ENCODE assay signal across 15 cellular contexts in genomic region chr1:31831397-31832378, GRCh38. TPM values are rescaled to one million over a fixed set of nuclear protein-coding genes. Genes with fewer than 3 reads are reported as not detected.
DNase-seq lines count a peak whose midpoint lies in the region; ATAC-seq and TF ChIP-seq lines count a peak whose summit lies in the region.
"Had no signal": no experiment of that assay in that cellular context is flagged by ENCODE, and none has a peak within 500 bp of the region (broad histone marks: within the 10 kb centered on the region; RNA-seq: fewer than 3 reads in every experiment).

No MANE protein-coding gene starts in this region.

- peak; percentile 43 for DNase-seq in AG09309 (ENCODE audit: low read depth)
- DNase-seq in HFFc6 = peak; percentile 69
- no peak for DNase-seq in mesendoderm
- no peak for DNase-seq in activated CD4-positive, CD25-positive, alpha-beta regulatory T cell treated with anti-CD3 and anti-CD28 coated beads, Interleukin-2, amount 50 U/mL, for 72 hours
- no peak for DNase-seq in activated CD4-positive, alpha-beta memory T cell treated with anti-CD3 and anti-CD28 coated beads, Interleukin-2, amount 10 ng/mL, durations not matched to agents 7 days and 5 days
- no peak for DNase-seq in NCI-H146 treated with DMSO at 0.1 percent for 48 hours (lab: John Stamatoyannopoulos, UW; ENCODE audit: unreplicated experiment)
- DNase-seq: activated T-cell treated with anti-CD3 and anti-CD28 coated beads, Interleukin-2, amount 50 U/mL, for 72 hours; C1 segment of cervical spinal cord; nucleus accumbens; T-helper 2 cell had no signal

- no peak for ATAC-seq in GM21576 (IDR thresholded peaks at IDR 0.05; ENCODE audit: unreplicated experiment)
- ATAC-seq: activated T-cell treated with anti-CD3 and anti-CD28 coated beads, Interleukin-2, amount 50 U/mL, for 72 hours; GM12878 had no signal

- no peak overlapping the region for H4K8ac ChIP-seq in mesendoderm (ENCODE audit: low read depth, low read length)

- H3K4me1 Mint-ChIP-seq in HFFc6 (ENCODE audit: low read depth) (peaks cover 20% of the 10 kb centered on the region), brain (peaks cover 23% of the 10 kb centered on the region)
- peaks cover 28% of the 10 kb centered on the region for H3K4me1 Mint-ChIP-seq in activated CD4-positive, alpha-beta memory T cell treated with anti-CD3 and anti-CD28 coated beads, Interleukin-2, amount 10 ng/mL, durations not matched to agents 7 days and 5 days

- no peaks in the 10 kb centered on the region for H3K9me3 Mint-ChIP-seq in HFFc6
- H3K9me3 Mint-ChIP-seq in brain = no peaks in the 10 kb centered on the region
- no peaks in the 10 kb centered on the region for H3K9me3 Mint-ChIP-seq in activated CD4-positive, alpha-beta memory T cell treated with anti-CD3 and anti-CD28 coated beads, Interleukin-2, amount 10 ng/mL, durations not matched to agents 7 days and 5 days
- H3K9me3 Mint-ChIP-seq: activated T-cell treated with anti-CD3 and anti-CD28 coated beads, Interleukin-2, amount 50 U/mL, for 72 hours; dendritic cell treated with granulocyte-macrophage colony-stimulating factor and Interleukin-4, amounts not matched to agents 40 ng/mL and 50 ng/mL, for 4 days had no signal

- H3K27me3 Mint-ChIP-seq in HFFc6 (ENCODE audit: insufficient read depth) (peaks cover 7% of the 10 kb centered on the region), brain (peaks cover 11% of the 10 kb centered on the region)
- peaks cover 3% of the 10 kb centered on the region for H3K27me3 Mint-ChIP-seq in activated CD4-positive, alpha-beta memory T cell treated with anti-CD3 and anti-CD28 coated beads, Interleukin-2, amount 10 ng/mL, durations not matched to agents 7 days and 5 days

- H3K4me3 Mint-ChIP-seq in HFFc6 = no peak overlapping the region
- H3K4me3 Mint-ChIP-seq in brain = no peak overlapping the region
- H3K4me3 Mint-ChIP-seq in activated CD4-positive, alpha-beta memory T cell treated with anti-CD3 and anti-CD28 coated beads, Interleukin-2, amount 10 ng/mL, durations not matched to agents 7 days and 5 days = no peak overlapping the region
- H3K4me3 Mint-ChIP-seq: activated T-cell treated with anti-CD3 and anti-CD28 coated beads, Interleukin-2, amount 50 U/mL, for 72 hours; dendritic cell treated with granulocyte-macrophage colony-stimulating factor and Interleukin-4, amounts not matched to agents 40 ng/mL and 50 ng/mL, for 4 days had no signal

- H3K4me2 ChIP-seq in mesendoderm (ENCODE audit: low read length) = no peak overlapping the region

- H2AK5ac ChIP-seq in mesendoderm (ENCODE audit: low read length) = no peak overlapping the region

- H4K5ac ChIP-seq in mesendoderm (ENCODE audit: low read length) = no peak overlapping the region

- TF ChIP-seq CTCF in AG09309 (IDR thresholded peaks at IDR 0.05; ENCODE audit: control insufficient read depth, insufficient read depth, low read depth, low read length, missing control alignments) (no peak), HFFc6 (IDR thresholded peaks at IDR 0.05) (no peak), brain (conservative IDR thresholded peaks at IDR 0.05) (no peak)

- H3K27ac Mint-ChIP-seq in HFFc6 = peak overlapping the region; percentile 42
- peak overlapping the region in 3 of 5 experiments; percentile 37 to 88 (median 68) for H3K27ac Mint-ChIP-seq in brain
- H3K27ac Mint-ChIP-seq in activated CD4-positive, alpha-beta memory T cell treated with anti-CD3 and anti-CD28 coated beads, Interleukin-2, amount 10 ng/mL, durations not matched to agents 7 days and 5 days = no peak overlapping the region
- H3K27ac Mint-ChIP-seq: dendritic cell treated with granulocyte-macrophage colony-stimulating factor and Interleukin-4, amounts not matched to agents 40 ng/mL and 50 ng/mL, for 4 days had no signal

- POLR2A ChIA-PET in activated CD4-positive, alpha-beta memory T cell treated with anti-CD3 and anti-CD28 coated beads, Interleukin-2, amount 10 ng/mL, durations not matched to agents 7 days and 5 days (lab: Charles Lee) = no interaction called here

- H3K4me1 ChIP-seq in mesendoderm (ENCODE audit: control insufficient read depth, low read depth, low read length) = no peaks in the 10 kb centered on the region

- no peaks in the 10 kb centered on the region for H3K27me3 ChIP-seq in mesendoderm (ENCODE audit: insufficient read depth, low read length, poor library complexity)

- CTCF ChIA-PET in activated CD4-positive, alpha-beta memory T cell treated with anti-CD3 and anti-CD28 coated beads, Interleukin-2, amount 10 ng/mL, durations not matched to agents 7 days and 5 days (lab: Charles Lee) = interaction anchor here (0.7 to 1.0 kb wide), 3 partner anchors 16 to 58 kb away, joined by 3 to 4 read pairs (median 3); partner anchors contain the start of gene SPOCD1

- peak overlapping the region; percentile 19 for H3K56ac ChIP-seq in mesendoderm (ENCODE audit: low read length)

- H2BK120ac ChIP-seq in mesendoderm (ENCODE audit: low read depth, low read length) = no peak overlapping the region

- no peak overlapping the region for H2BK5ac ChIP-seq in mesendoderm (ENCODE audit: low read length)

- H3K79me1 ChIP-seq in mesendoderm (ENCODE audit: low read length) = no peaks in the 10 kb centered on the region

- no CpG with 5 or more reads among the region's 9 CpGs for WGBS in mesendoderm (ENCODE audit: extremely low coverage, insufficient coverage, low lambda C conversion rate)

- H3K4ac ChIP-seq in mesendoderm (ENCODE audit: low read depth, low read length) = no peak overlapping the region

- no peak overlapping the region for H3K18ac ChIP-seq in mesendoderm (ENCODE audit: low read length)

- no peak overlapping the region for H3K4me3 ChIP-seq in AG09309 (ENCODE audit: control insufficient read depth, low read depth, low read length)
- H3K4me3 ChIP-seq in mesendoderm (ENCODE audit: low read length) = no peak overlapping the region
- H3K4me3 ChIP-seq: GM12878 had no signal

- H3K9ac ChIP-seq in mesendoderm (ENCODE audit: low read length) = no peak overlapping the region

- H3K36me3 ChIP-seq in mesendoderm (ENCODE audit: control insufficient read depth, insufficient read depth, low read length) = no peaks in the 10 kb centered on the region

- no peaks in the 10 kb centered on the region for H3K79me2 ChIP-seq in mesendoderm (ENCODE audit: control insufficient read depth, insufficient read depth, low read length)

- H2BK15ac ChIP-seq in mesendoderm (replicated peaks; ENCODE audit: low read depth) = no peak overlapping the region

- no peak overlapping the region for H3K23ac ChIP-seq in mesendoderm (ENCODE audit: low read length)

- no peak overlapping the region for H3K27ac ChIP-seq in mesendoderm (ENCODE audit: low read depth, low read length)

- H3K36me3 Mint-ChIP-seq in HFFc6 (ENCODE audit: low read depth) (no peaks in the 10 kb centered on the region), brain (no peaks in the 10 kb centered on the region)
- H3K36me3 Mint-ChIP-seq in activated CD4-positive, alpha-beta memory T cell treated with anti-CD3 and anti-CD28 coated beads, Interleukin-2, amount 10 ng/mL, durations not matched to agents 7 days and 5 days (ENCODE audit: low read depth) = no peaks in the 10 kb centered on the region

RNA-seq across cellular contexts. Expression of gene SPOCD1, which starts 15.9 kb away (rescaled TPM):
- 10 to 100 TPM; 33.7 to 40.4 (median 35.8) TPM for total RNA-seq in HFFc6 (2021; fragmentation: NEBNext Ultra II Directional; extraction: Animal tissue kit (Norgen Biotek cat#: 25700))
- polyA plus RNA-seq in brain (ENCODE audit: insufficient read depth, low read depth, low replicate concordance) = 1.7 TPM
- 0.37 TPM for polyA plus RNA-seq in mesendoderm (2013, experiment 1 of 2)
- polyA plus RNA-seq in mesendoderm (2013, experiment 2 of 2) = 0.35 TPM
- total RNA-seq in activated CD4-positive, alpha-beta memory T cell treated with anti-CD3 and anti-CD28 coated beads, Interleukin-2, amount 10 ng/mL, durations not matched to agents 7 days and 5 days = under 1 TPM; 0.08 to 0.15 TPM
- total RNA-seq: skeletal muscle tissue had no signal

Comparison
In these comparisons a context has a peak if more than half of its experiments do, and no peak if none do; other contexts are left out.
1. DNase-seq: peak in AG09309 (single experiment) and HFFc6 (single experiment); none in mesendoderm (single experiment), activated CD4-positive, CD25-positive, alpha-beta regulatory T cell treated with anti-CD3 and anti-CD28 coated beads, Interleukin-2, amount 50 U/mL, for 72 hours (single experiment), activated CD4-positive, alpha-beta memory T cell treated with anti-CD3 and anti-CD28 coated beads, Interleukin-2, amount 10 ng/mL, durations not matched to agents 7 days and 5 days (single experiment) and NCI-H146 treated with DMSO at 0.1 percent for 48 hours (single experiment).
2. RNA of gene SPOCD1, which starts 15.9 kb away (total RNA-seq): 33.7 to 40.4 TPM in HFFc6; 0.08 to 0.15 TPM in activated CD4-positive, alpha-beta memory T cell treated with anti-CD3 and anti-CD28 coated beads, Interleukin-2, amount 10 ng/mL, durations not matched to agents 7 days and 5 days; every median in the first group is over 10 times any median in the second.